Comparison of ENCODE assay signal across 19 cellular contexts in the genomic region with DNA sequence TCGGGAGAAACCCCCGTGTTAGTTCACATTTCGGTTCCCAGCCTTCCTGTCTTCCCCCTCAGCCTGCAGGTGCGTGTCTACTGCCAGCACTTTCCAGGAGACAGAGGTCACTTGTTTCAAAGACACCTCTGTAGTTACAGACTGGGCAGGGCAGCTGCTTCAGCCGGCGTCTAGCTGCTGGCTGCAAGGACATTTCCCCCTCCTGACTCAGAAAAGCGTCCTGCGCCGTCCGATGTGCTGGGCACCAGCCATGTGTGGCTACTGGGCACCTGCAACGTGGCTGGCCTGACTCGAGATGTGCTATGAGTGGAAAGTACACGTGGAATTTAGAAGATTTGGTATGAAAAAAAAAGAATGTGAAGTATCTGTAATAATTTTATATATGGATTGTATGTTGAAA. TPM values are rescaled to one million over a fixed set of nuclear protein-coding genes. Genes with fewer than 3 reads are reported as not detected.
DNase-seq lines count a peak whose midpoint lies in the region; ATAC-seq and TF ChIP-seq lines count a peak whose summit lies in the region.
"Had no signal": no experiment of that assay in that cellular context is flagged by ENCODE, and none has a peak within 500 bp of the region (broad histone marks: within the 10 kb centered on the region; RNA-seq: fewer than 3 reads in every experiment).

No MANE protein-coding gene starts in this region.

- in situ Hi-C loops in ACHN (cut with HindIII; ENCODE audit: low pct_ligation_motif_present, low pct_unique_long_range_greater_than_20kb, low sequenced_read_pairs), result no loop called here

- no peaks in the 10 kb centered on the region for H3K27me3 Mint-ChIP-seq in neural crest cell (ENCODE audit: low read depth)
- no peaks in the 10 kb centered on the region for H3K27me3 Mint-ChIP-seq in Calu3 (ENCODE audit: unreplicated experiment)
- H3K27me3 Mint-ChIP-seq: dendritic cell treated with granulocyte-macrophage colony-stimulating factor and Interleukin-4, amounts not matched to agents 40 ng/mL and 50 ng/mL, for 4 days; memory B cell had no signal

- H3K36me3 Mint-ChIP-seq in neural crest cell (ENCODE audit: low read depth) (no peaks in the 10 kb centered on the region), Calu3 (ENCODE audit: insufficient read depth, unreplicated experiment) (no peaks in the 10 kb centered on the region)

- no peak for TF ChIP-seq CTCF in neural crest cell (conservative IDR thresholded peaks at IDR 0.05)
- no peak for TF ChIP-seq CTCF in thyroid gland (IDR thresholded peaks at IDR 0.05)
- TF ChIP-seq CTCF in Calu3 (IDR thresholded peaks at IDR 0.05; ENCODE audit: unreplicated experiment), result no peak

- no peaks in the 10 kb centered on the region for H3K9me3 Mint-ChIP-seq in neural crest cell
- no peaks in the 10 kb centered on the region for H3K9me3 Mint-ChIP-seq in Calu3 (ENCODE audit: low read depth, unreplicated experiment)
- H3K9me3 Mint-ChIP-seq: dendritic cell treated with granulocyte-macrophage colony-stimulating factor and Interleukin-4, amounts not matched to agents 40 ng/mL and 50 ng/mL, for 4 days; memory B cell had no signal

- WGBS in thyroid gland, 2 donors, result 32 to 35% methylated on average over 13 of the region's 13 CpGs

- H3K9me3 ChIP-seq in thyroid gland, result no peaks in the 10 kb centered on the region

- CTCF ChIA-PET in Calu3 (lab: Charles Lee), result no interaction called here

- H3K27ac ChIP-seq in thyroid gland, result peak overlapping the region; percentile 63 to 89 (median 72)
- H3K27ac ChIP-seq: SK-N-MC had no signal

- H3K4me1 Mint-ChIP-seq in neural crest cell (peaks cover 48% of the 10 kb centered on the region), Calu3 (ENCODE audit: low read depth, unreplicated experiment) (no peaks in the 10 kb centered on the region)
- H3K4me1 Mint-ChIP-seq: memory B cell had no signal

- H3K27ac Mint-ChIP-seq in neural crest cell (ENCODE audit: unreplicated experiment) (peak overlapping the region; percentile 77), Calu3 (ENCODE audit: unreplicated experiment) (no peak overlapping the region)
- H3K27ac Mint-ChIP-seq: dendritic cell treated with granulocyte-macrophage colony-stimulating factor and Interleukin-4, amounts not matched to agents 40 ng/mL and 50 ng/mL, for 4 days; memory B cell had no signal

- intact Hi-C loops in left cardiac atrium (cut with DNase I) (no loop called here), thyroid gland (cut with DNase I) (no loop called here), Calu3 (cut with micrococcal nuclease; ENCODE audit: unreplicated experiment) (no loop called here)

- H3K4me1 ChIP-seq in thyroid gland, result peaks cover 79 to 80% of the 10 kb centered on the region in 2 donors

- peak in 1 of 2 donors; percentile 47 for ATAC-seq in left cardiac atrium
- no peak for ATAC-seq in HG03159 (IDR thresholded peaks at IDR 0.05; ENCODE audit: unreplicated experiment)

- BruUV-seq in Calu3 (replicated peaks; lab: Mats Ljungman, UMichigan), result no TSS peak

- no peak overlapping the region for H3K4me3 ChIP-seq in thyroid gland (replicated peaks in 1 of 3)
- H3K4me3 ChIP-seq: SK-N-MC had no signal

- no peaks in the 10 kb centered on the region for H3K27me3 ChIP-seq in thyroid gland

- no peak overlapping the region for H3K4me3 Mint-ChIP-seq in neural crest cell
- no peak overlapping the region for H3K4me3 Mint-ChIP-seq in Calu3 (ENCODE audit: low read depth, unreplicated experiment)
- H3K4me3 Mint-ChIP-seq: dendritic cell treated with granulocyte-macrophage colony-stimulating factor and Interleukin-4, amounts not matched to agents 40 ng/mL and 50 ng/mL, for 4 days; memory B cell had no signal

- DNase-seq in NCI-H1092 treated with DMSO at 0.1 percent for 48 hours (lab: John Stamatoyannopoulos, UW), result peak; percentile 58
- DNase-seq in NCI-H1092 (lab: John Stamatoyannopoulos, UW), result no peak
- DNase-seq in left cardiac atrium, result peak; percentile 60
- no peak for DNase-seq in neural crest cell (ENCODE audit: low read depth, low spot score)
- peak; percentile 80 to 89 for DNase-seq in thyroid gland
- DNase-seq in Calu3, result no peak
- DNase-seq in ACHN, result no peak
- DNase-seq: 8988T, amniotic stem cell, EL, H7, IMR-90, MV-4-11, NCI-H2171 treated with DMSO at 0.1 percent for 48 hours had no signal

- TF ChIP-seq POLR2A in thyroid gland (IDR thresholded peaks at IDR 0.05), result no peak

- H3K36me3 ChIP-seq in thyroid gland, result peaks cover 9 to 25% of the 10 kb centered on the region in 2 donors

RNA-seq across cellular contexts. Expression of gene RRBP1, which starts 37.6 kb away (rescaled TPM):
- total RNA-seq in left cardiac atrium (100 to 1,000 TPM in 1 of 2 donors, 10 to 100 TPM in 1; 68.6 to 127 TPM), neural crest cell (46.7 and 50.9 TPM in 2 replicates), thyroid gland (100 to 1,000 TPM; 149 to 287 (median 221) TPM), Calu3 (2022) (45.3 and 56.8 TPM in 2 replicates)

RNA-seq across cellular contexts. Expression of gene BANF2, which starts 55.3 kb away (rescaled TPM):
- total RNA-seq in left cardiac atrium (not detected), neural crest cell (not detected in 2 replicates), thyroid gland (10 to 100 TPM in 1 of 4 donors, not detected in 3; 15.2 TPM), Calu3 (2022) (not detected in 2 replicates)
- total RNA-seq: H7, IMR-90, subcutaneous adipose tissue had no signal

Comparison
In these comparisons a context has a peak if more than half of its experiments do, and no peak if none do; other contexts are left out.
1. DNase-seq: peak in NCI-H1092 treated with DMSO at 0.1 percent for 48 hours (single experiment), left cardiac atrium (single experiment) and thyroid gland (2 of 2); none in NCI-H1092 (single experiment), neural crest cell (single experiment), Calu3 (single experiment) and ACHN (single experiment).